In genomic region chr10:20535846-20536245, GRCh38 we compare ENCODE assay signal across 17 cellular contexts.
"Had no signal": no experiment of that assay in that cellular context is flagged by ENCODE, and none has a peak within 500 bp of the region (broad histone marks: within the 10 kb centered on the region; RNA-seq: fewer than 3 reads in every experiment).

No MANE protein-coding gene starts in this region.

- H3K27me3 ChIP-seq: left lung, upper lobe of left lung had no signal

- H3K27me3 Mint-ChIP-seq: activated CD4-positive, alpha-beta memory T cell treated with anti-CD3 and anti-CD28 coated beads for 36 hours; activated naive CD4-positive, alpha-beta T cell treated with anti-CD3 and anti-CD28 coated beads, Interleukin-2, amount 10 ng/mL, durations not matched to agents 7 days and 5 days; stimulated activated naive B cell treated with anti-CD40 and anti-IgM and Interleukin-4, amounts not matched to agents 10 μg/mL and 1 μg/mL and 100 μg/mL, for 72 hours had no signal

- H3K9me3 ChIP-seq: thoracic aorta, upper lobe of left lung had no signal

- H3K4me1 ChIP-seq: left lung, parathyroid adenoma, upper lobe of left lung had no signal

- H3K4me3 ChIP-seq: left lung, smooth muscle cell, thoracic aorta, upper lobe of left lung had no signal

- H3K27ac ChIP-seq: left lung, parathyroid adenoma, thoracic aorta, upper lobe of left lung had no signal

- DNase-seq: activated CD4-positive, alpha-beta memory T cell treated with anti-CD3 and anti-CD28 coated beads for 36 hours; activated CD4-positive, alpha-beta T cell treated with anti-CD3 and anti-CD28 coated beads for 48 hours; activated effector memory CD4-positive, alpha-beta T cell treated with Interleukin-2 at 50 U/mL for 16 hours; activated naive CD4-positive, alpha-beta T cell treated with anti-CD3 and anti-CD28 coated beads, Interleukin-2, amount 10 ng/mL, durations not matched to agents 7 days and 5 days; activated T-cell treated with anti-CD3 and anti-CD28 coated beads, Interleukin-2, amount 50 U/mL, for 72 hours; cortex of kidney; immature natural killer cell; left lung; mammary epithelial cell; natural killer cell; stimulated activated CD4-positive, alpha-beta T cell treated with anti-CD3 and anti-CD28 coated beads, Interleukin-15, amount 100 ng/mL, for 24 hours; stimulated activated naive B cell treated with anti-CD40 and anti-IgM and Interleukin-4, amounts not matched to agents 10 μg/mL and 1 μg/mL and 100 μg/mL, for 72 hours; upper lobe of left lung had no signal

- H2AFZ ChIP-seq: parathyroid adenoma had no signal

- H3K9me3 Mint-ChIP-seq: natural killer cell had no signal

- H3K36me3 Mint-ChIP-seq: activated CD4-positive, alpha-beta memory T cell treated with anti-CD3 and anti-CD28 coated beads for 36 hours; activated naive CD4-positive, alpha-beta T cell treated with anti-CD3 and anti-CD28 coated beads, Interleukin-2, amount 10 ng/mL, durations not matched to agents 7 days and 5 days; stimulated activated naive B cell treated with anti-CD40 and anti-IgM and Interleukin-4, amounts not matched to agents 10 μg/mL and 1 μg/mL and 100 μg/mL, for 72 hours had no signal

- H3K4me3 Mint-ChIP-seq: activated CD4-positive, alpha-beta memory T cell treated with anti-CD3 and anti-CD28 coated beads for 36 hours; activated naive CD4-positive, alpha-beta T cell treated with anti-CD3 and anti-CD28 coated beads, Interleukin-2, amount 10 ng/mL, durations not matched to agents 7 days and 5 days; activated T-cell treated with anti-CD3 and anti-CD28 coated beads, Interleukin-2, amount 50 U/mL, for 72 hours; immature natural killer cell; natural killer cell; stimulated activated naive B cell treated with anti-CD40 and anti-IgM and Interleukin-4, amounts not matched to agents 10 μg/mL and 1 μg/mL and 100 μg/mL, for 72 hours had no signal

- H3K36me3 ChIP-seq: left lung, thoracic aorta, upper lobe of left lung had no signal

- ATAC-seq: activated T-cell treated with anti-CD3 and anti-CD28 coated beads, Interleukin-2, amount 50 U/mL, for 72 hours; left lung; natural killer cell; sciatic nerve; stimulated activated naive B cell treated with anti-CD40 and anti-IgM and Interleukin-4, amounts not matched to agents 10 μg/mL and 1 μg/mL and 100 μg/mL, for 72 hours had no signal

- H3K27ac Mint-ChIP-seq: activated CD4-positive, alpha-beta memory T cell treated with anti-CD3 and anti-CD28 coated beads for 36 hours; activated naive CD4-positive, alpha-beta T cell treated with anti-CD3 and anti-CD28 coated beads, Interleukin-2, amount 10 ng/mL, durations not matched to agents 7 days and 5 days; activated T-cell treated with anti-CD3 and anti-CD28 coated beads, Interleukin-2, amount 50 U/mL, for 72 hours; immature natural killer cell; natural killer cell; stimulated activated naive B cell treated with anti-CD40 and anti-IgM and Interleukin-4, amounts not matched to agents 10 μg/mL and 1 μg/mL and 100 μg/mL, for 72 hours had no signal

- H3K4me1 Mint-ChIP-seq: activated naive CD4-positive, alpha-beta T cell treated with anti-CD3 and anti-CD28 coated beads, Interleukin-2, amount 10 ng/mL, durations not matched to agents 7 days and 5 days; immature natural killer cell; stimulated activated naive B cell treated with anti-CD40 and anti-IgM and Interleukin-4, amounts not matched to agents 10 μg/mL and 1 μg/mL and 100 μg/mL, for 72 hours had no signal
